In the genomic region with DNA sequence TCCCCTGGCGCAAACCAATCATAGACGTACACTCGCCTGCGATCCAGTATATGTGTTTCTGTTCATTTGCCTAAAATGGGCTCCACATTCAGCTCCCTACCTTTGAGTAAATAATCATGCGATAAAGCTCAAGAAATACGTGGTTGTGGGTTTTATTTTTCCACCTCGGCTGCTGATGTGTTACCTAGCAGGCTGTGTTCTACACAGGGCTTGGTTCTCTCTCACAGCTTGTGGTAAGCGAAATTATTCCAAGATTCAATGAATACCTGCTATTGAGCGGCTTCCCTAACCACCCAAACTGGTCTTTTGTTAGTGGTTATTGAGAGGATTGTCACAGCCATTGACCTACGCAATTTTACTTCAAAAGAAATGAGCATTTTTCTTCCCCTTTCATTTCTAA, we compare ENCODE assay signal across 2 cellular contexts.
TF ChIP-seq lines count a peak whose summit lies in the region.

No MANE protein-coding gene starts in this region.

TF ChIP-seq in K562, 482 proteins besides CTCF, POLR2A, EP300 and RAD21:
- TF ChIP-seq ZNF589 (CRISPR knock-in tag; IDR thresholded peaks at IDR 0.05; ENCODE audit: low read depth) = no peak
- TF ChIP-seq, protein P1, sequence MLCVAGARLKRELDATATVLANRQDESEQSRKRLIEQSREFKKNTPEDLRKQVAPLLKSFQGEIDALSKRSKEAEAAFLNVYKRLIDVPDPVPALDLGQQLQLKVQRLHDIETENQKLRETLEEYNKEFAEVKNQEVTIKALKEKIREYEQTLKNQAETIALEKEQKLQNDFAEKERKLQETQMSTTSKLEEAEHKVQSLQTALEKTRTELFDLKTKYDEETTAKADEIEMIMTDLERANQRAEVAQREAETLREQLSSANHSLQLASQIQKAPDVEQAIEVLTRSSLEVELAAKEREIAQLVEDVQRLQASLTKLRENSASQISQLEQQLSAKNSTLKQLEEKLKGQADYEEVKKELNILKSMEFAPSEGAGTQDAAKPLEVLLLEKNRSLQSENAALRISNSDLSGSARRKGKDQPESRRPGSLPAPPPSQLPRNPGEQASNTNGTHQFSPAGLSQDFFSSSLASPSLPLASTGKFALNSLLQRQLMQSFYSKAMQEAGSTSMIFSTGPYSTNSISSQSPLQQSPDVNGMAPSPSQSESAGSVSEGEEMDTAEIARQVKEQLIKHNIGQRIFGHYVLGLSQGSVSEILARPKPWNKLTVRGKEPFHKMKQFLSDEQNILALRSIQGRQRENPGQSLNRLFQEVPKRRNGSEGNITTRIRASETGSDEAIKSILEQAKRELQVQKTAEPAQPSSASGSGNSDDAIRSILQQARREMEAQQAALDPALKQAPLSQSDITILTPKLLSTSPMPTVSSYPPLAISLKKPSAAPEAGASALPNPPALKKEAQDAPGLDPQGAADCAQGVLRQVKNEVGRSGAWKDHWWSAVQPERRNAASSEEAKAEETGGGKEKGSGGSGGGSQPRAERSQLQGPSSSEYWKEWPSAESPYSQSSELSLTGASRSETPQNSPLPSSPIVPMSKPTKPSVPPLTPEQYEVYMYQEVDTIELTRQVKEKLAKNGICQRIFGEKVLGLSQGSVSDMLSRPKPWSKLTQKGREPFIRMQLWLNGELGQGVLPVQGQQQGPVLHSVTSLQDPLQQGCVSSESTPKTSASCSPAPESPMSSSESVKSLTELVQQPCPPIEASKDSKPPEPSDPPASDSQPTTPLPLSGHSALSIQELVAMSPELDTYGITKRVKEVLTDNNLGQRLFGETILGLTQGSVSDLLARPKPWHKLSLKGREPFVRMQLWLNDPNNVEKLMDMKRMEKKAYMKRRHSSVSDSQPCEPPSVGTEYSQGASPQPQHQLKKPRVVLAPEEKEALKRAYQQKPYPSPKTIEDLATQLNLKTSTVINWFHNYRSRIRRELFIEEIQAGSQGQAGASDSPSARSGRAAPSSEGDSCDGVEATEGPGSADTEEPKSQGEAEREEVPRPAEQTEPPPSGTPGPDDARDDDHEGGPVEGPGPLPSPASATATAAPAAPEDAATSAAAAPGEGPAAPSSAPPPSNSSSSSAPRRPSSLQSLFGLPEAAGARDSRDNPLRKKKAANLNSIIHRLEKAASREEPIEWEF (CRISPR knock-in tag; IDR thresholded peaks at IDR 0.05) = no peak
- TF ChIP-seq, protein P2, sequence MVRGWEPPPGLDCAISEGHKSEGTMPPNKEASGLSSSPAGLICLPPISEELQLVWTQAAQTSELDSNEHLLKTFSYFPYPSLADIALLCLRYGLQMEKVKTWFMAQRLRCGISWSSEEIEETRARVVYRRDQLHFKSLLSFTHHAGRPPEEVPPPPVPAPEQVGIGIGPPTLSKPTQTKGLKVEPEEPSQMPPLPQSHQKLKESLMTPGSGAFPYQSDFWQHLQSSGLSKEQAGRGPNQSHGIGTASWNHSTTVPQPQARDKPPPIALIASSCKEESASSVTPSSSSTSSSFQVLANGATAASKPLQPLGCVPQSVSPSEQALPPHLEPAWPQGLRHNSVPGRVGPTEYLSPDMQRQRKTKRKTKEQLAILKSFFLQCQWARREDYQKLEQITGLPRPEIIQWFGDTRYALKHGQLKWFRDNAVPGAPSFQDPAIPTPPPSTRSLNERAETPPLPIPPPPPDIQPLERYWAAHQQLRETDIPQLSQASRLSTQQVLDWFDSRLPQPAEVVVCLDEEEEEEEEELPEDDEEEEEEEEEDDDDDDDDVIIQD (CRISPR knock-in tag; IDR thresholded peaks at IDR 0.05) = no peak
- TF ChIP-seq, protein P3, sequence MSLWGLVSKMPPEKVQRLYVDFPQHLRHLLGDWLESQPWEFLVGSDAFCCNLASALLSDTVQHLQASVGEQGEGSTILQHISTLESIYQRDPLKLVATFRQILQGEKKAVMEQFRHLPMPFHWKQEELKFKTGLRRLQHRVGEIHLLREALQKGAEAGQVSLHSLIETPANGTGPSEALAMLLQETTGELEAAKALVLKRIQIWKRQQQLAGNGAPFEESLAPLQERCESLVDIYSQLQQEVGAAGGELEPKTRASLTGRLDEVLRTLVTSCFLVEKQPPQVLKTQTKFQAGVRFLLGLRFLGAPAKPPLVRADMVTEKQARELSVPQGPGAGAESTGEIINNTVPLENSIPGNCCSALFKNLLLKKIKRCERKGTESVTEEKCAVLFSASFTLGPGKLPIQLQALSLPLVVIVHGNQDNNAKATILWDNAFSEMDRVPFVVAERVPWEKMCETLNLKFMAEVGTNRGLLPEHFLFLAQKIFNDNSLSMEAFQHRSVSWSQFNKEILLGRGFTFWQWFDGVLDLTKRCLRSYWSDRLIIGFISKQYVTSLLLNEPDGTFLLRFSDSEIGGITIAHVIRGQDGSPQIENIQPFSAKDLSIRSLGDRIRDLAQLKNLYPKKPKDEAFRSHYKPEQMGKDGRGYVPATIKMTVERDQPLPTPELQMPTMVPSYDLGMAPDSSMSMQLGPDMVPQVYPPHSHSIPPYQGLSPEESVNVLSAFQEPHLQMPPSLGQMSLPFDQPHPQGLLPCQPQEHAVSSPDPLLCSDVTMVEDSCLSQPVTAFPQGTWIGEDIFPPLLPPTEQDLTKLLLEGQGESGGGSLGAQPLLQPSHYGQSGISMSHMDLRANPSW (CRISPR knock-in tag; IDR thresholded peaks at IDR 0.05) = no peak
- TF ChIP-seq ZC3H8 (IDR thresholded peaks at IDR 0.05) = no peak
- no peak for TF ChIP-seq RNF2 (IDR thresholded peaks at IDR 0.05)
- no peak for TF ChIP-seq PHB2 (IDR thresholded peaks at IDR 0.05; ENCODE audit: low read depth)
- no peak for TF ChIP-seq ZNF77 (CRISPR knock-in tag; IDR thresholded peaks at IDR 0.05)
- TF ChIP-seq CBFA2T2 (conservative IDR thresholded peaks at IDR 0.05) = no peak
- TF ChIP-seq NR2C1 (IDR thresholded peaks at IDR 0.05) = no peak
- TF ChIP-seq NR2C1 (tag; IDR thresholded peaks at IDR 0.05) = no peak
- no peak for TF ChIP-seq NONO (IDR thresholded peaks at IDR 0.05; ENCODE audit: low read depth in 2 of 2, low read length in 1 of 2)
- no peak for TF ChIP-seq CBX5 (IDR thresholded peaks at IDR 0.05; ENCODE audit: borderline replicate concordance, low read depth)
- TF ChIP-seq HDAC2 (IDR thresholded peaks at IDR 0.05) = no peak
- TF ChIP-seq TOE1 (IDR thresholded peaks at IDR 0.05; ENCODE audit: borderline replicate concordance) = no peak
- no peak for TF ChIP-seq TOE1 (CRISPR knock-in tag; IDR thresholded peaks at IDR 0.05; ENCODE audit: borderline replicate concordance, low read depth)
- no peak for TF ChIP-seq ZNF354B (CRISPR knock-in tag; IDR thresholded peaks at IDR 0.05)
- no peak for TF ChIP-seq EZH2 (IDR thresholded peaks at IDR 0.05; ENCODE audit: borderline replicate concordance, low read depth, low read length)

TF ChIP-seq in neural cell, 6 proteins besides CTCF, POLR2A, EP300 and RAD21:
- TF ChIP-seq TAF1 (IDR thresholded peaks at IDR 0.05; ENCODE audit: low read depth) = no peak
- no peak for TF ChIP-seq EZH2 (IDR thresholded peaks at IDR 0.05; ENCODE audit: borderline replicate concordance, insufficient read depth, low read length, poor library complexity, severe bottlenecking)
- peak; percentile 42 for TF ChIP-seq POLR2AphosphoS5 (IDR thresholded peaks at IDR 0.05)
